18 cellular contexts compared by ENCODE assay signal in the genomic region with DNA sequence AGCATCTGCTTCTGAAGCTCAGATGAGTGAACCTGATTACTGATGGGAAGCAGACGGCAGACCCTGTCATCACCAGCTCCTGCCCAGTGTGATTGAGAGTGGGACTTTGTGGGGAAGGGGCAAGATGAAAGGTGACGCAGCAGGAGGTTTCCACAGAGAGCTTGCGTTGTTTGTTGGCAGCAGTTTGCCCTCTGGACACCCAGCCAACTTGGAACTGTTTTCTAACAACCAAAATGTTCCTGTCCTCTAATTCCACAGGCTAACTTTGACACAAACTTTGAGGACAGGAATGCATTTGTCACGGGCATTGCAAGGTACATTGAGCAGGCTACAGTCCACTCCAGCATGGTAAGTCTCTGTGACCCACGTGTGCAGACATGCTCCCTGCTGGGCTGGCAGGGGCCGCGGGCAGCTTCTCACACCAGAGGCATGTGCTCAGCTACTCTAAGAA.
A peak's percentile ranks its signal among the peaks of the same experiment; 100 is the strongest.
DNase-seq lines count a peak whose midpoint lies in the region; ATAC-seq lines count a peak whose summit lies in the region.
"Had no signal": no experiment of that assay in that cellular context is flagged by ENCODE, and none has a peak within 500 bp of the region (broad histone marks: within the 10 kb centered on the region; RNA-seq: fewer than 3 reads in every experiment).

No MANE protein-coding gene starts in this region.

- H3K4me3 Mint-ChIP-seq in stimulated activated naive CD8-positive, alpha-beta T cell treated with anti-CD3 and anti-CD28 coated beads, Interleukin-15, Interleukin-2, amounts not matched to agents 100 ng/mL and 50 ng/mL, for 24 hours, result no peak overlapping the region
- H3K4me3 Mint-ChIP-seq in stimulated activated naive CD8-positive, alpha-beta T cell treated with anti-CD3 and anti-CD28 coated beads, Interleukin-15, amount 100 ng/mL, for 72 hours, result no peak overlapping the region
- H3K4me3 Mint-ChIP-seq: CD4-positive, alpha-beta memory T cell; T-helper 1 cell treated with Interleukin-12 subunit alpha and Interleukin-12 subunit beta and Interleukin-4 antibody, amounts not matched to agents 30 μg/mL and 1 μg/mL, for 36 hours had no signal

- peaks cover 93% of the 10 kb centered on the region for H3K4me1 Mint-ChIP-seq in stimulated activated naive CD8-positive, alpha-beta T cell treated with anti-CD3 and anti-CD28 coated beads, Interleukin-15, Interleukin-2, amounts not matched to agents 100 ng/mL and 50 ng/mL, for 24 hours (ENCODE audit: low read depth)
- peaks cover 94% of the 10 kb centered on the region for H3K4me1 Mint-ChIP-seq in stimulated activated naive CD8-positive, alpha-beta T cell treated with anti-CD3 and anti-CD28 coated beads, Interleukin-15, amount 100 ng/mL, for 72 hours

- H3K27me3 Mint-ChIP-seq in stimulated activated naive CD8-positive, alpha-beta T cell treated with anti-CD3 and anti-CD28 coated beads, Interleukin-15, Interleukin-2, amounts not matched to agents 100 ng/mL and 50 ng/mL, for 24 hours, result no peaks in the 10 kb centered on the region
- no peaks in the 10 kb centered on the region for H3K27me3 Mint-ChIP-seq in stimulated activated naive CD8-positive, alpha-beta T cell treated with anti-CD3 and anti-CD28 coated beads, Interleukin-15, amount 100 ng/mL, for 72 hours
- H3K27me3 Mint-ChIP-seq: CD4-positive, alpha-beta memory T cell had no signal

- peak overlapping the region; percentile 23 for H3K27ac Mint-ChIP-seq in stimulated activated naive CD8-positive, alpha-beta T cell treated with anti-CD3 and anti-CD28 coated beads, Interleukin-15, Interleukin-2, amounts not matched to agents 100 ng/mL and 50 ng/mL, for 24 hours
- H3K27ac Mint-ChIP-seq in stimulated activated naive CD8-positive, alpha-beta T cell treated with anti-CD3 and anti-CD28 coated beads, Interleukin-15, amount 100 ng/mL, for 72 hours, result no peak overlapping the region
- H3K27ac Mint-ChIP-seq: T-helper 1 cell treated with Interleukin-12 subunit alpha and Interleukin-12 subunit beta and Interleukin-4 antibody, amounts not matched to agents 30 μg/mL and 1 μg/mL, for 36 hours had no signal

- DNase-seq in stimulated activated naive CD8-positive, alpha-beta T cell treated with anti-CD3 and anti-CD28 coated beads, Interleukin-15, amount 100 ng/mL, for 72 hours, result no peak
- DNase-seq in ecto neural progenitor cell (ENCODE audit: low spot score) (peak; percentile 26), kidney tubule cell (ENCODE audit: low spot score) (peak; percentile 38), NCI-H1436 treated with DMSO at 0.1 percent for 48 hours (lab: John Stamatoyannopoulos, UW) (no peak), NCI-H524 (lab: John Stamatoyannopoulos, UW) (no peak)
- DNase-seq: activated CD4-positive, alpha-beta T cell treated with anti-CD3 and anti-CD28 coated beads for 48 hours; activated effector memory CD4-positive, alpha-beta T cell treated with anti-CD3 and anti-CD28 coated beads, Interleukin-2, amount 50 U/mL, for 16 hours; CD4-positive, alpha-beta memory T cell; DMS153; effector CD4-positive, alpha-beta T cell; GDM1; HCEC 1CT; SJCRH30; testis had no signal

- ATAC-seq in stimulated activated naive CD8-positive, alpha-beta T cell treated with anti-CD3 and anti-CD28 coated beads, Interleukin-15, amount 100 ng/mL, for 72 hours, result no peak
- no peak for ATAC-seq in HG02678 (IDR thresholded peaks at IDR 0.05; ENCODE audit: unreplicated experiment)
- ATAC-seq: sciatic nerve had no signal

- peaks cover 76% of the 10 kb centered on the region for H3K36me3 Mint-ChIP-seq in stimulated activated naive CD8-positive, alpha-beta T cell treated with anti-CD3 and anti-CD28 coated beads, Interleukin-15, Interleukin-2, amounts not matched to agents 100 ng/mL and 50 ng/mL, for 24 hours (ENCODE audit: low read depth)

- H3K9me3 Mint-ChIP-seq in stimulated activated naive CD8-positive, alpha-beta T cell treated with anti-CD3 and anti-CD28 coated beads, Interleukin-15, Interleukin-2, amounts not matched to agents 100 ng/mL and 50 ng/mL, for 24 hours, result peaks cover 5% of the 10 kb centered on the region
- peaks cover 3 to 6% of the 10 kb centered on the region in 2 donors for H3K9me3 Mint-ChIP-seq in stimulated activated naive CD8-positive, alpha-beta T cell treated with anti-CD3 and anti-CD28 coated beads, Interleukin-15, amount 100 ng/mL, for 72 hours

Comparison
In these comparisons a context has a peak if more than half of its experiments do, and no peak if none do; other contexts are left out.
1. DNase-seq: peak in ecto neural progenitor cell (single experiment) and kidney tubule cell (single experiment); none in stimulated activated naive CD8-positive, alpha-beta T cell treated with anti-CD3 and anti-CD28 coated beads, Interleukin-15, amount 100 ng/mL, for 72 hours (0 of 2), NCI-H1436 treated with DMSO at 0.1 percent for 48 hours (single experiment) and NCI-H524 (0 of 2).